In genomic region chr15:32700501-32701150, GRCh38 we compare ENCODE assay signal across 14 cellular contexts. TPM values are rescaled to one million over a fixed set of nuclear protein-coding genes. Genes with fewer than 3 reads are reported as not detected.
"Had no signal": no experiment of that assay in that cellular context is flagged by ENCODE, and none has a peak within 500 bp of the region (broad histone marks: within the 10 kb centered on the region; RNA-seq: fewer than 3 reads in every experiment).

No MANE protein-coding gene starts in this region.

- H3K4me3 Mint-ChIP-seq: activated CD8-positive, alpha-beta T cell treated with anti-CD3 and anti-CD28 coated beads, Interleukin-2, amount 10 ng/mL, durations not matched to agents 7 days and 5 days; activated naive CD4-positive, alpha-beta T cell treated with anti-CD3 and anti-CD28 coated beads, Interleukin-2, amount 10 ng/mL, durations not matched to agents 7 days and 5 days; effector memory CD8-positive, alpha-beta T cell; neural progenitor cell; stimulated activated memory B cell treated with anti-CD40 and anti-IgM and Interleukin-4, amounts not matched to agents 10 μg/mL and 1 μg/mL and 100 μg/mL, for 72 hours had no signal

- H3K4me1 ChIP-seq: gastroesophageal sphincter had no signal

- FAIRE-seq: keratinocyte had no signal

- H3K27ac Mint-ChIP-seq: activated CD8-positive, alpha-beta T cell treated with anti-CD3 and anti-CD28 coated beads, Interleukin-2, amount 10 ng/mL, durations not matched to agents 7 days and 5 days; activated naive CD4-positive, alpha-beta T cell treated with anti-CD3 and anti-CD28 coated beads, Interleukin-2, amount 10 ng/mL, durations not matched to agents 7 days and 5 days; effector memory CD8-positive, alpha-beta T cell; neural progenitor cell; stimulated activated memory B cell treated with anti-CD40 and anti-IgM and Interleukin-4, amounts not matched to agents 10 μg/mL and 1 μg/mL and 100 μg/mL, for 72 hours had no signal

- H3K36me3 Mint-ChIP-seq: activated naive CD4-positive, alpha-beta T cell treated with anti-CD3 and anti-CD28 coated beads, Interleukin-2, amount 10 ng/mL, durations not matched to agents 7 days and 5 days; stimulated activated memory B cell treated with anti-CD40 and anti-IgM and Interleukin-4, amounts not matched to agents 10 μg/mL and 1 μg/mL and 100 μg/mL, for 72 hours had no signal

- H3K27me3 ChIP-seq: gastroesophageal sphincter, neural progenitor cell had no signal

- DNase-seq: activated CD4-positive, alpha-beta T cell treated with anti-CD3 and anti-CD28 coated beads for 4 hours; activated CD8-positive, alpha-beta T cell treated with anti-CD3 and anti-CD28 coated beads, Interleukin-2, amount 10 ng/mL, durations not matched to agents 7 days and 5 days; activated naive CD4-positive, alpha-beta T cell treated with anti-CD3 and anti-CD28 coated beads, Interleukin-2, amount 10 ng/mL, durations not matched to agents 7 days and 5 days; central memory CD4-positive, alpha-beta T cell; cortex of kidney; effector memory CD8-positive, alpha-beta T cell; left ventricle myocardium superior; T1000 had no signal

- H3K9me3 Mint-ChIP-seq: activated naive CD4-positive, alpha-beta T cell treated with anti-CD3 and anti-CD28 coated beads, Interleukin-2, amount 10 ng/mL, durations not matched to agents 7 days and 5 days; effector memory CD8-positive, alpha-beta T cell; stimulated activated memory B cell treated with anti-CD40 and anti-IgM and Interleukin-4, amounts not matched to agents 10 μg/mL and 1 μg/mL and 100 μg/mL, for 72 hours had no signal

- H3K4me2 ChIP-seq: neural progenitor cell had no signal

- ATAC-seq: activated CD8-positive, alpha-beta T cell treated with anti-CD3 and anti-CD28 coated beads, Interleukin-2, amount 10 ng/mL, durations not matched to agents 7 days and 5 days; effector memory CD8-positive, alpha-beta T cell; gastroesophageal sphincter; left ventricle myocardium superior; stimulated activated memory B cell treated with anti-CD40 and anti-IgM and Interleukin-4, amounts not matched to agents 10 μg/mL and 1 μg/mL and 100 μg/mL, for 72 hours had no signal

- H3K4me1 Mint-ChIP-seq: activated naive CD4-positive, alpha-beta T cell treated with anti-CD3 and anti-CD28 coated beads, Interleukin-2, amount 10 ng/mL, durations not matched to agents 7 days and 5 days; stimulated activated memory B cell treated with anti-CD40 and anti-IgM and Interleukin-4, amounts not matched to agents 10 μg/mL and 1 μg/mL and 100 μg/mL, for 72 hours had no signal

- H3K4me3 ChIP-seq: gastroesophageal sphincter, neural progenitor cell, skin epidermis had no signal

- H2AFZ ChIP-seq: neural progenitor cell had no signal

- H3K9me3 ChIP-seq: gastroesophageal sphincter had no signal

- H3K9ac ChIP-seq: neural progenitor cell had no signal

- H3K36me3 ChIP-seq: gastroesophageal sphincter, neural progenitor cell had no signal

- H3K27ac ChIP-seq: epithelial cell of prostate, gastroesophageal sphincter, neural progenitor cell had no signal

RNA-seq across cellular contexts. Expression of gene GREM1, which starts 17.2 kb away (rescaled TPM):
- total RNA-seq: activated CD8-positive, alpha-beta T cell treated with anti-CD3 and anti-CD28 coated beads, Interleukin-2, amount 10 ng/mL, durations not matched to agents 7 days and 5 days had no signal

RNA-seq across cellular contexts. Expression of gene SCG5, which starts 59.1 kb away (rescaled TPM):
- total RNA-seq: left ventricle myocardium superior had no signal
